Comparison of ENCODE assay signal across 18 cellular contexts in the genomic region with DNA sequence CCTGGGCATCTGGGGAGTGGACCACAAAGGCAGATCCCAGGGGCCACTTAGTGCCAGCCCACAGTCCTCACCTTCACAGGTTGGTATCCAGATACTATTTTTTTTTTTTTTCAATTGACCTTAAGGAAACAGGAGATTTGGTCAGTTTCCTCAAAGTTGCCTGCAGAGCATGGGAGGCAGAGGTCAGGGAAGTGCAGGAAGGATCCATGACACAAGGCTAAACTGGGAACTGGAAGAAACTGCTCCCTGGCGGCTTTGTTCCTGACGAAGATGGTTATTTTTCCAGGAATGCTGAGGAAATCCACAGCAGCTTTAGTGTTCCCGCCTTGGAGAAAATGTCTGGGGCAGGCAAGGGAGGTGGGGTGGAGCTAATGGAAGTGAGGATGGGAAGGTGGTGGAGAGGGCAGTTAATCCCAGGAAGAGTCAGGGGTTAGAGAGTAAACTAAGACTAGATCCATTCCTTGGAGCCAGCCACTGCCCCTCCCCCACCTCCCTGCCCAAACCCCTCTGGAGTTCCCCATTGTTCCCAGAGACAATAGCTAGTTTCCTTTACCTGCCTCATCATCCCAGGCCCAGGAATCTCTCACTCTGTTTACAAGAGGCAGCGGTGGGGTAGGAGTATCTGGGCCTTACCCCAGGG. TPM values are rescaled to one million over a fixed set of nuclear protein-coding genes. Genes with fewer than 3 reads are reported as not detected.
A peak's percentile ranks its signal among the peaks of the same experiment; 100 is the strongest.
DNase-seq lines count a peak whose midpoint lies in the region; ATAC-seq and TF ChIP-seq lines count a peak whose summit lies in the region.
"Had no signal": no experiment of that assay in that cellular context is flagged by ENCODE, and none has a peak within 500 bp of the region (broad histone marks: within the 10 kb centered on the region; RNA-seq: fewer than 3 reads in every experiment).

No MANE protein-coding gene starts in this region.

- TF ChIP-seq CTCF in RWPE1 (conservative IDR thresholded peaks at IDR 0.05; ENCODE audit: low read depth): no peak
- TF ChIP-seq CTCF in left ventricle myocardium inferior (IDR thresholded peaks at IDR 0.05; ENCODE audit: borderline replicate concordance): no peak

- H4K5ac ChIP-seq in mesendoderm (ENCODE audit: low read length): no peak overlapping the region

- H3K4ac ChIP-seq in mesendoderm (ENCODE audit: low read depth, low read length): peak overlapping the region; percentile 83

- peak overlapping the region; percentile 95 for H2AK5ac ChIP-seq in mesendoderm (ENCODE audit: low read length)

- peak overlapping the region; percentile 89 for H3K18ac ChIP-seq in mesendoderm (ENCODE audit: low read length)

- no peak overlapping the region for H3K27ac ChIP-seq in BLaER1 treated with 17β-estradiol and CSF1 and Interleukin-3, amounts not matched to agents 10 nM and 100 nM
- peak overlapping the region; percentile 92 for H3K27ac ChIP-seq in RWPE1
- H3K27ac ChIP-seq in left ventricle myocardium inferior (replicated peaks): peak overlapping the region; percentile 77
- peak overlapping the region; percentile 68 for H3K27ac ChIP-seq in mesendoderm (ENCODE audit: low read depth, low read length)

- no CpG with 5 or more reads among the region's 4 CpGs for WGBS in mesendoderm (ENCODE audit: extremely low coverage, insufficient coverage, low lambda C conversion rate)

- peak overlapping the region; percentile 87 for H3K23ac ChIP-seq in mesendoderm (ENCODE audit: low read length)

- POLR2A ChIA-PET in RWPE1 (lab: Yijun Ruan, JAX; ENCODE audit: low non-redundant PET): no interaction called here

- CTCF ChIA-PET in RWPE1 (lab: Yijun Ruan, JAX): interaction anchor here (0.6 to 1.1 kb wide), 2 partner anchors 36 to 1292 kb away, joined by 3 read pairs; no protein-coding TSS in a partner anchor

- H3K9me3 ChIP-seq in BLaER1 treated with 17β-estradiol and CSF1 and Interleukin-3, amounts not matched to agents 10 nM and 100 nM (replicated peaks in 1 of 11): no peaks in the 10 kb centered on the region
- H3K9me3 ChIP-seq in left ventricle myocardium inferior (replicated peaks): no peaks in the 10 kb centered on the region

- H2BK15ac ChIP-seq in mesendoderm (replicated peaks; ENCODE audit: low read depth): no peak overlapping the region

- H4K8ac ChIP-seq in mesendoderm (ENCODE audit: low read depth, low read length): no peak overlapping the region

- ATAC-seq in GM19397 (IDR thresholded peaks at IDR 0.05; ENCODE audit: unreplicated experiment): no peak
- no peak for ATAC-seq in esophagus mucosa
- ATAC-seq in left colon: no peak
- ATAC-seq: activated CD4-positive, alpha-beta T cell treated with anti-CD3 and anti-CD28 coated beads for 36 hours had no signal

- peak overlapping the region; percentile 8 for H2BK120ac ChIP-seq in mesendoderm (ENCODE audit: low read depth, low read length)

- H3K4me3 ChIP-seq in BLaER1 treated with 17β-estradiol and CSF1 and Interleukin-3, amounts not matched to agents 10 nM and 100 nM: no peak overlapping the region
- no peak overlapping the region for H3K4me3 ChIP-seq in left ventricle myocardium inferior
- no peak overlapping the region for H3K4me3 ChIP-seq in mesendoderm (ENCODE audit: low read length)

- H3K9ac ChIP-seq in BLaER1 treated with 17β-estradiol and CSF1 and Interleukin-3, amounts not matched to agents 10 nM and 100 nM: no peak overlapping the region
- H3K9ac ChIP-seq in mesendoderm (ENCODE audit: low read length): peak overlapping the region; percentile 49

- DNase-seq in RWPE1 (ENCODE audit: low spot score) (no peak), left ventricle myocardium inferior (no peak), mesendoderm (peak; percentile 95), NCI-H1436 (lab: John Stamatoyannopoulos, UW) (no peak), left colon (no peak)
- DNase-seq: activated CD4-positive, alpha-beta T cell treated with anti-CD3 and anti-CD28 coated beads for 36 hours; CD4-positive, alpha-beta T cell; foreskin fibroblast; GDM1; NCI-H1436 treated with DMSO at 0.1 percent for 48 hours; NCI-H446; SIG-M5; stimulated activated naive CD4-positive, alpha-beta T cell had no signal

- intact Hi-C loops in left ventricle myocardium inferior (cut with micrococcal nuclease) (no loop called here), left colon (cut with DNase I, micrococcal nuclease) (no loop called here)

- H4K20me1 ChIP-seq in BLaER1 treated with 17β-estradiol and CSF1 and Interleukin-3, amounts not matched to agents 10 nM and 100 nM: no peaks in the 10 kb centered on the region

- H3K79me1 ChIP-seq in mesendoderm (ENCODE audit: low read length): no peaks in the 10 kb centered on the region

- H3K56ac ChIP-seq in mesendoderm (ENCODE audit: low read length): peak overlapping the region; percentile 87

- no peaks in the 10 kb centered on the region for H3K79me2 ChIP-seq in mesendoderm (ENCODE audit: control insufficient read depth, insufficient read depth, low read length)

- peaks cover 5 to 30% (median 20%) of the 10 kb centered on the region in 10 experiments; a peak in 18 of 20 replicates for H3K4me1 ChIP-seq in BLaER1 treated with 17β-estradiol and CSF1 and Interleukin-3, amounts not matched to agents 10 nM and 100 nM
- H3K4me1 ChIP-seq in left ventricle myocardium inferior: peaks cover 33% of the 10 kb centered on the region
- peaks cover 25% of the 10 kb centered on the region for H3K4me1 ChIP-seq in mesendoderm (ENCODE audit: control insufficient read depth, low read depth, low read length)

- peak overlapping the region in 7 of 11 experiments; percentile 59 to 81 (median 70); a peak in 11 of 22 replicates for H3K4me2 ChIP-seq in BLaER1 treated with 17β-estradiol and CSF1 and Interleukin-3, amounts not matched to agents 10 nM and 100 nM
- no peak overlapping the region for H3K4me2 ChIP-seq in mesendoderm (ENCODE audit: low read length)

- H3K36me3 ChIP-seq in BLaER1 treated with 17β-estradiol and CSF1 and Interleukin-3, amounts not matched to agents 10 nM and 100 nM: no peaks in the 10 kb centered on the region
- H3K36me3 ChIP-seq in left ventricle myocardium inferior: no peaks in the 10 kb centered on the region
- no peaks in the 10 kb centered on the region for H3K36me3 ChIP-seq in mesendoderm (ENCODE audit: control insufficient read depth, insufficient read depth, low read length)

- no peaks in the 10 kb centered on the region; a peak in 1 of 22 replicates for H3K27me3 ChIP-seq in BLaER1 treated with 17β-estradiol and CSF1 and Interleukin-3, amounts not matched to agents 10 nM and 100 nM
- no peaks in the 10 kb centered on the region for H3K27me3 ChIP-seq in left ventricle myocardium inferior (ENCODE audit: low read depth)
- no peaks in the 10 kb centered on the region for H3K27me3 ChIP-seq in mesendoderm (ENCODE audit: insufficient read depth, low read length, poor library complexity)

- peak overlapping the region; percentile 96 for H2BK5ac ChIP-seq in mesendoderm (ENCODE audit: low read length)

RNA-seq across cellular contexts. Expression of gene MYMX, which starts 14.3 kb away (rescaled TPM):
- total RNA-seq in left ventricle myocardium inferior (0.36 TPM), esophagus mucosa (0.44 TPM), left colon (not detected)
- polyA plus RNA-seq in mesendoderm (2013, experiment 1 of 2): 0.97 TPM
- 0.98 TPM for polyA plus RNA-seq in mesendoderm (2013, experiment 2 of 2)
- total RNA-seq: activated CD4-positive, alpha-beta T cell treated with anti-CD3 and anti-CD28 coated beads for 36 hours; bronchial epithelial cell; CD4-positive, alpha-beta T cell; urinary bladder had no signal

RNA-seq across cellular contexts. Expression of gene SLC29A1, which starts 20.9 kb away (rescaled TPM):
- total RNA-seq in left ventricle myocardium inferior (154 TPM), esophagus mucosa (12.8 TPM), left colon (10 to 100 TPM; 13.0 to 22.8 TPM)
- polyA plus RNA-seq in mesendoderm (2013, experiment 1 of 2): 76.7 TPM
- 79.0 TPM for polyA plus RNA-seq in mesendoderm (2013, experiment 2 of 2)

RNA-seq across cellular contexts. Expression of gene CAPN11, which starts 43.8 kb away (rescaled TPM):
- 0.25 TPM for total RNA-seq in left ventricle myocardium inferior
- polyA plus RNA-seq in mesendoderm (2013, experiment 1 of 2): 0.18 TPM
- polyA plus RNA-seq in mesendoderm (2013, experiment 2 of 2): 0.22 TPM
- 0.12 TPM for total RNA-seq in esophagus mucosa
- 1 to 10 TPM in 1 of 2 donors, under 1 TPM in 1; 0.70 to 3.0 TPM for total RNA-seq in left colon
- total RNA-seq: bronchial epithelial cell had no signal

RNA-seq across cellular contexts. Expression of gene HSP90AB1, which starts 44.4 kb away (rescaled TPM):
- 786 TPM for total RNA-seq in left ventricle myocardium inferior
- 2,015 TPM for polyA plus RNA-seq in mesendoderm (2013, experiment 1 of 2)
- 2,012 TPM for polyA plus RNA-seq in mesendoderm (2013, experiment 2 of 2)
- 412 TPM for total RNA-seq in esophagus mucosa
- 100 to 1,000 TPM; 278 to 329 TPM for total RNA-seq in left colon

RNA-seq across cellular contexts. Expression of gene SLC35B2, which starts 54.9 kb away (rescaled TPM):
- total RNA-seq in left ventricle myocardium inferior: 20.2 TPM
- polyA plus RNA-seq in mesendoderm (2013, experiment 1 of 2): 18.8 TPM
- 16.7 TPM for polyA plus RNA-seq in mesendoderm (2013, experiment 2 of 2)
- 15.7 TPM for total RNA-seq in esophagus mucosa
- 10 to 100 TPM; 34.9 to 43.5 TPM for total RNA-seq in left colon

Comparison
In these comparisons a context has a peak if more than half of its experiments do, and no peak if none do; other contexts are left out.
1. H3K27ac ChIP-seq: peak in RWPE1 (single experiment), left ventricle myocardium inferior (single experiment) and mesendoderm (single experiment); none in BLaER1 treated with 17β-estradiol and CSF1 and Interleukin-3, amounts not matched to agents 10 nM and 100 nM (0 of 11).